Comparison of ENCODE assay signal across 18 cellular contexts in the genomic region with DNA sequence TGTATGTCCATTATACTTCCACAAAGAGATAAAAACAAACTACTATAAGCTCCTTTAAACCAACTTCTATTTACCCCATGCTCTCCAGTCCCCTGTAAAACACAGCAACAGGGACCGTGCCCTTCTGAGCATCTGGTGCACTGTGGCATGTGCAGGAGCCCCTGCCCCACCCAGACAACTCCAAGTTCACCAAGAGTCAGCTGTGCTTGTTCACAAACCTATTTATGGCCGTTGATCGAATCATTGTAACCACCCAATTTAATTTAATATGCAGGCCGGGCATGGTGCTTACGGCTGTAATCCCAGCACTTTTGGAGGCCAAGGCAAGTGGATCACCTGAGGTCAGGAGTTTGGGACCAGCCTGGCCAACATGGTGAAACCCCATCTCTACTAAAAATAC. TPM values are rescaled to one million over a fixed set of nuclear protein-coding genes. Genes with fewer than 3 reads are reported as not detected.
DNase-seq lines count a peak whose midpoint lies in the region; ATAC-seq and TF ChIP-seq lines count a peak whose summit lies in the region.
"Had no signal": no experiment of that assay in that cellular context is flagged by ENCODE, and none has a peak within 500 bp of the region (broad histone marks: within the 10 kb centered on the region; RNA-seq: fewer than 3 reads in every experiment).

No MANE protein-coding gene starts in this region.

- no peak overlapping the region for H3K4me3 ChIP-seq in PC-3 (ENCODE audit: low read length)
- no peak overlapping the region for H3K4me3 ChIP-seq in hepatocyte
- no peak overlapping the region for H3K4me3 ChIP-seq in spleen
- H3K4me3 ChIP-seq: BLaER1 had no signal

- peak overlapping the region in 1 of 3 experiments; percentile 24 for H3K27ac Mint-ChIP-seq in nephron
- H3K27ac Mint-ChIP-seq: CD8-positive, alpha-beta T cell; HFFc6 had no signal

- H3K9me3 Mint-ChIP-seq in nephron = no peaks in the 10 kb centered on the region
- H3K9me3 Mint-ChIP-seq: CD8-positive, alpha-beta T cell; HFFc6 had no signal

- TF ChIP-seq POLR2A in spleen (IDR thresholded peaks at IDR 0.05) = no peak

- H3K4me2 ChIP-seq in PC-3 (ENCODE audit: low read length) (peak overlapping the region; percentile 55), hepatocyte (peak overlapping the region; percentile 32)
- H3K4me2 ChIP-seq: BLaER1 had no signal

- H3K4me1 Mint-ChIP-seq in nephron = peaks cover 23% of the 10 kb centered on the region

- H3K27me3 ChIP-seq in PC-3 (ENCODE audit: low read length) (no peaks in the 10 kb centered on the region), hepatocyte (no peaks in the 10 kb centered on the region), spleen (replicated peaks in 1 of 7) (no peaks in the 10 kb centered on the region)
- H3K27me3 ChIP-seq: BLaER1 had no signal

- H3K4me1 ChIP-seq in PC-3 (ENCODE audit: insufficient read depth, low read length) = peaks cover 80% of the 10 kb centered on the region
- H3K4me1 ChIP-seq in hepatocyte (ENCODE audit: insufficient read depth) = peaks cover 17% of the 10 kb centered on the region
- no peaks in the 10 kb centered on the region for H3K4me1 ChIP-seq in spleen

- H3K9me3 ChIP-seq in PC-3 (ENCODE audit: low read length) (no peaks in the 10 kb centered on the region), hepatocyte (ENCODE audit: low read depth) (no peaks in the 10 kb centered on the region), spleen (no peaks in the 10 kb centered on the region)
- H3K9me3 ChIP-seq: BLaER1 had no signal

- DNase-seq in PC-3 (no peak), hepatocyte (ENCODE audit: low spot score) (no peak), spleen (peak; percentile 27), NCI-H2029 (lab: John Stamatoyannopoulos, UW) (no peak), NCI-H1436 treated with DMSO at 0.1 percent for 48 hours (lab: John Stamatoyannopoulos, UW) (no peak), CD1c-positive myeloid dendritic cell (ENCODE audit: extremely low spot score) (no peak)
- DNase-seq: CD8-positive, alpha-beta T cell; HFFc6; NCI-H187; NCI-H2227 treated with DMSO at 0.1 percent for 48 hours; NCI-H510A treated with DMSO at 0.1 percent for 48 hours; NCI-H774; OCI-M1 had no signal

- no peak for ATAC-seq in PC-3
- ATAC-seq: CD8-positive, alpha-beta T cell; HepG2 had no signal

- H3K9me2 ChIP-seq in PC-3 (replicated peaks; ENCODE audit: low read length) (no peaks in the 10 kb centered on the region), hepatocyte (replicated peaks; ENCODE audit: insufficient read depth) (no peaks in the 10 kb centered on the region)

- intact Hi-C loops in PC-3 (cut with micrococcal nuclease) (no loop called here), spleen (cut with DNase I; ENCODE audit: low total_unique reads) (no loop called here)

- H3K27me3 Mint-ChIP-seq in nephron (ENCODE audit: low read depth) = peaks cover 4% of the 10 kb centered on the region

- H3F3A ChIP-seq in PC-3 (ENCODE audit: low read length, unreplicated experiment) = peaks cover 16% of the 10 kb centered on the region

- no peaks in the 10 kb centered on the region for H3K36me3 Mint-ChIP-seq in nephron (ENCODE audit: low read depth)
- H3K36me3 Mint-ChIP-seq: CD8-positive, alpha-beta T cell had no signal

- peak overlapping the region; percentile 64 for H3K9ac ChIP-seq in PC-3 (ENCODE audit: low read length)
- H3K9ac ChIP-seq: BLaER1 had no signal

- H2AFZ ChIP-seq in PC-3 (ENCODE audit: low read length) = no peak overlapping the region
- no peak overlapping the region for H2AFZ ChIP-seq in hepatocyte

- H4K20me1 ChIP-seq in PC-3 (ENCODE audit: low read length) = no peaks in the 10 kb centered on the region
- H4K20me1 ChIP-seq in hepatocyte (ENCODE audit: insufficient read depth, poor library complexity, severe bottlenecking) = no peaks in the 10 kb centered on the region
- H4K20me1 ChIP-seq: BLaER1 had no signal

- TF ChIP-seq CTCF in PC-3 (conservative IDR thresholded peaks at IDR 0.05; ENCODE audit: low read depth, low read length) (no peak), hepatocyte (IDR thresholded peaks at IDR 0.05; ENCODE audit: poor library complexity) (no peak), nephron (IDR thresholded peaks at IDR 0.05; ENCODE audit: unreplicated experiment in 3 of 3) (no peak), spleen (IDR thresholded peaks at IDR 0.05 in 8 of 11, conservative IDR thresholded peaks at IDR 0.05 in 3 of 11) (no peak)

- no peaks in the 10 kb centered on the region for H3K36me3 ChIP-seq in PC-3 (ENCODE audit: low read depth, low read length)
- H3K36me3 ChIP-seq in hepatocyte (replicated peaks; ENCODE audit: insufficient read depth, low read depth) = no peaks in the 10 kb centered on the region
- H3K36me3 ChIP-seq in spleen = no peaks in the 10 kb centered on the region
- H3K36me3 ChIP-seq: BLaER1 had no signal

- H3K27ac ChIP-seq in PC-3 (ENCODE audit: low read length) (peak overlapping the region; percentile 97), hepatocyte (peak overlapping the region; percentile 97), spleen (no peak overlapping the region)
- H3K27ac ChIP-seq: BLaER1 had no signal

- no TSS peak for BruUV-seq in PC-3 (replicated peaks; lab: Mats Ljungman, UMichigan)

- POLR2A ChIA-PET in PC-3 (lab: Charles Lee; ENCODE audit: unreplicated experiment) = interaction anchor here (1.0 kb wide), 1 partner anchor 611 kb away, joined by 3 read pairs; no protein-coding TSS in a partner anchor

- H3K79me2 ChIP-seq in PC-3 (ENCODE audit: low read length) (no peaks in the 10 kb centered on the region), hepatocyte (no peaks in the 10 kb centered on the region)

- CTCF ChIA-PET in PC-3 (lab: Charles Lee) = no interaction called here

- WGBS in hepatocyte (ENCODE audit: low lambda C conversion rate, missing lambda C conversion rate) = 85% methylated on average over 5 of the region's 5 CpGs
- 91 to 95% (median 94%) methylated on average over 5 of the region's 5 CpGs for WGBS in spleen, 5 donors

- H3K4me3 Mint-ChIP-seq in nephron = peak overlapping the region in 2 of 3 experiments; percentile 15 to 29
- H3K4me3 Mint-ChIP-seq: CD8-positive, alpha-beta T cell; HFFc6 had no signal

RNA-seq across cellular contexts. Expression of a gene that starts 13.7 kb away (rescaled TPM):
- total RNA-seq in PC-3 (2014; rRNA removed) = 100 and 120 TPM in 2 replicates
- 71.9 TPM in 2 replicates for total RNA-seq in hepatocyte
- 65.8 and 70.0 TPM in 2 replicates for polyA plus RNA-seq in hepatocyte
- 10 to 100 TPM; 62.5 to 94.7 (median 69.5) TPM for total RNA-seq in spleen
- polyA plus RNA-seq in spleen = 10 to 100 TPM; 56.8 to 70.9 (median 59.0) TPM

RNA-seq across cellular contexts. Expression of a gene that starts 20.3 kb away (rescaled TPM):
- not detected in 2 replicates for total RNA-seq in PC-3 (2014; rRNA removed)
- total RNA-seq in hepatocyte = not detected in 2 replicates
- polyA plus RNA-seq in hepatocyte = 0.43 and 1.1 TPM in 2 replicates
- under 1 TPM in 2 of 7 donors, not detected in 5; 0.20 to 0.29 TPM for total RNA-seq in spleen
- under 1 TPM; 0.24 to 0.35 (median 0.29) TPM for polyA plus RNA-seq in spleen
- total RNA-seq: A673; CD8-positive, alpha-beta T cell; HepG2; HFFc6; RPMI7951 had no signal
- polyA plus RNA-seq: HepG2 had no signal

Comparison
In these comparisons a context has a peak if more than half of its experiments do, and no peak if none do; other contexts are left out.
1. H3K27ac ChIP-seq: peak in PC-3 (single experiment) and hepatocyte (single experiment); none in spleen (0 of 8).